1 cellular context compared by ENCODE assay signal in the genomic region with DNA sequence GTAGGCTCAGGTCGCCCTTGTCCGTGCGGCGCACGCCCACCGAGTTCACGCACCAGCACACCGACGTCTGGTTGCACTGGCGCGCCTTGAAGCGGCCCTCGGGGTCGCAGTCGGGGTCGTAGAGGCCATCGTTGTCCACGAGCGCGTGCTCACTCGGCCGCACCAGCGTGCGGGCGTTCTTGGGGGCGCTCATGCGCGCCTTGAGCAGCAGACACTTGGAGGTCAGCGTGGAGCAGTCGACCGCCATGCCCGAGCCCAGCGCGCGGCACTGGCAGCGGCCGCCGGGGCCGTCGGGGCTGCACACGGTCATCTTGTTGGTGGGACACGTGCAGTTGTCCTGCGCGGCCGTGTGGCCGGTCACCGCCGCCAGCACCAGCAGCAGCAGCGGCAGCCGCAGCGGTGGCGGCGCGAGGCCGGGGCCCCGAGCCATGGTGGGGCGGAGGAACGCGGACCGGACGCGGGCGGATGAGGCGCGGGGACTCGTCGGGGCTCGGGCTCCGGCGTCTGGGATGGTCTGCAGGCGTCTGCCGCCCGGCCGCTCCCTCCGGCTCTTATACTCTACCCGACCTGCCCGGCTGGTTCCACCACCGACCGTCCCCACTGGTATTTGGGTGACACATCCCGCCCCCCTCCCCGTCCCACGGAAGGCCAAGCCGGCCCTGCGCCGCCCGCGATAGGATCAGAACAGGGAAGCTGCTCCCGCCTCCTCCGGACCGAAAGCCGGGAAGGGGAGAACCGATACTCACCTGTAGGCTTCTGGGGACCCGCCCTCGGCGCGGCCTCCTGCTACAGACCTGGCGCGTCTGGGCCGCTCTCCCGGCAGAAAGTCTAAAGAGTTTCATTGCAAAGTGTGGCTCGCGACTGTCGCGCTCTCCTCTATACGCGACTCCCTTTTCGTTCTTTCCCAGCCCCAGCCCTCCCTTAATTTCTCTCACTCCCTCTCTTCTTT.
TF ChIP-seq lines count a peak whose summit lies in the region.

Gene TACSTD2, minus strand, starts transcription at position 526 of the 949 bp plus-strand sequence. Its CDS starts 96 bp downstream, at position 430.

TF ChIP-seq in H1, 55 proteins besides CTCF, POLR2A, EP300 and RAD21 (continued from another document):
- TF ChIP-seq EZH2 (IDR thresholded peaks at IDR 0.05; ENCODE audit: low read depth, low read length, severe bottlenecking): peak; percentile 70
- TF ChIP-seq HDAC2 (IDR thresholded peaks at IDR 0.05; ENCODE audit: borderline replicate concordance in 1 of 2, low read depth in 2 of 2, low read length in 2 of 2): 0 out of 4 replicates have a peak, but pooled peaks of 1 of the 2 experiments have one; percentile 58
- no peak for TF ChIP-seq RXRA (IDR thresholded peaks at IDR 0.05; ENCODE audit: insufficient read depth, low read depth, low read length)
- TF ChIP-seq TAF1 (IDR thresholded peaks at IDR 0.05; ENCODE audit: low read depth, low read length): peak; percentile 67
- no peak for TF ChIP-seq ASH2L (IDR thresholded peaks at IDR 0.05; ENCODE audit: low read length)
- no peak for TF ChIP-seq BRCA1 (IDR thresholded peaks at IDR 0.05; ENCODE audit: low read depth, low read length)
- no peak for TF ChIP-seq USF2 (IDR thresholded peaks at IDR 0.05; ENCODE audit: low read length)
- TF ChIP-seq CBX8 (IDR thresholded peaks at IDR 0.05; ENCODE audit: borderline replicate concordance, low read depth, low read length): no peak
- no peak for TF ChIP-seq HDAC6 (IDR thresholded peaks at IDR 0.05; ENCODE audit: low read depth, low read length)
- peak; percentile 58; the same call in 1 of the 2 replicates for TF ChIP-seq SUZ12 (IDR thresholded peaks at IDR 0.05; ENCODE audit: low read length)
- no peak for TF ChIP-seq SP4 (IDR thresholded peaks at IDR 0.05; ENCODE audit: low read length)
- TF ChIP-seq PHF8 (conservative IDR thresholded peaks at IDR 0.05; ENCODE audit: low read depth, low read length): peak; percentile 36; the same call in 1 of the 2 replicates
- no peak for TF ChIP-seq EGR1 (IDR thresholded peaks at IDR 0.05; ENCODE audit: borderline replicate concordance, low read depth, low read length)
- TF ChIP-seq SIRT6 (IDR thresholded peaks at IDR 0.05; ENCODE audit: low read length): no peak
- TF ChIP-seq SIX5 (IDR thresholded peaks at IDR 0.05; ENCODE audit: low read depth, low read length): no peak
- TF ChIP-seq CBX5 (IDR thresholded peaks at IDR 0.05; ENCODE audit: low read depth, low read length): no peak
- TF ChIP-seq SRF (IDR thresholded peaks at IDR 0.05; ENCODE audit: low read depth, low read length): no peak
- TF ChIP-seq FOSL1 (IDR thresholded peaks at IDR 0.05; ENCODE audit: insufficient read depth, low read depth, low read length): no peak
- TF ChIP-seq ATF2 (IDR thresholded peaks at IDR 0.05; ENCODE audit: low read length): no peak
- TF ChIP-seq, protein P1, sequence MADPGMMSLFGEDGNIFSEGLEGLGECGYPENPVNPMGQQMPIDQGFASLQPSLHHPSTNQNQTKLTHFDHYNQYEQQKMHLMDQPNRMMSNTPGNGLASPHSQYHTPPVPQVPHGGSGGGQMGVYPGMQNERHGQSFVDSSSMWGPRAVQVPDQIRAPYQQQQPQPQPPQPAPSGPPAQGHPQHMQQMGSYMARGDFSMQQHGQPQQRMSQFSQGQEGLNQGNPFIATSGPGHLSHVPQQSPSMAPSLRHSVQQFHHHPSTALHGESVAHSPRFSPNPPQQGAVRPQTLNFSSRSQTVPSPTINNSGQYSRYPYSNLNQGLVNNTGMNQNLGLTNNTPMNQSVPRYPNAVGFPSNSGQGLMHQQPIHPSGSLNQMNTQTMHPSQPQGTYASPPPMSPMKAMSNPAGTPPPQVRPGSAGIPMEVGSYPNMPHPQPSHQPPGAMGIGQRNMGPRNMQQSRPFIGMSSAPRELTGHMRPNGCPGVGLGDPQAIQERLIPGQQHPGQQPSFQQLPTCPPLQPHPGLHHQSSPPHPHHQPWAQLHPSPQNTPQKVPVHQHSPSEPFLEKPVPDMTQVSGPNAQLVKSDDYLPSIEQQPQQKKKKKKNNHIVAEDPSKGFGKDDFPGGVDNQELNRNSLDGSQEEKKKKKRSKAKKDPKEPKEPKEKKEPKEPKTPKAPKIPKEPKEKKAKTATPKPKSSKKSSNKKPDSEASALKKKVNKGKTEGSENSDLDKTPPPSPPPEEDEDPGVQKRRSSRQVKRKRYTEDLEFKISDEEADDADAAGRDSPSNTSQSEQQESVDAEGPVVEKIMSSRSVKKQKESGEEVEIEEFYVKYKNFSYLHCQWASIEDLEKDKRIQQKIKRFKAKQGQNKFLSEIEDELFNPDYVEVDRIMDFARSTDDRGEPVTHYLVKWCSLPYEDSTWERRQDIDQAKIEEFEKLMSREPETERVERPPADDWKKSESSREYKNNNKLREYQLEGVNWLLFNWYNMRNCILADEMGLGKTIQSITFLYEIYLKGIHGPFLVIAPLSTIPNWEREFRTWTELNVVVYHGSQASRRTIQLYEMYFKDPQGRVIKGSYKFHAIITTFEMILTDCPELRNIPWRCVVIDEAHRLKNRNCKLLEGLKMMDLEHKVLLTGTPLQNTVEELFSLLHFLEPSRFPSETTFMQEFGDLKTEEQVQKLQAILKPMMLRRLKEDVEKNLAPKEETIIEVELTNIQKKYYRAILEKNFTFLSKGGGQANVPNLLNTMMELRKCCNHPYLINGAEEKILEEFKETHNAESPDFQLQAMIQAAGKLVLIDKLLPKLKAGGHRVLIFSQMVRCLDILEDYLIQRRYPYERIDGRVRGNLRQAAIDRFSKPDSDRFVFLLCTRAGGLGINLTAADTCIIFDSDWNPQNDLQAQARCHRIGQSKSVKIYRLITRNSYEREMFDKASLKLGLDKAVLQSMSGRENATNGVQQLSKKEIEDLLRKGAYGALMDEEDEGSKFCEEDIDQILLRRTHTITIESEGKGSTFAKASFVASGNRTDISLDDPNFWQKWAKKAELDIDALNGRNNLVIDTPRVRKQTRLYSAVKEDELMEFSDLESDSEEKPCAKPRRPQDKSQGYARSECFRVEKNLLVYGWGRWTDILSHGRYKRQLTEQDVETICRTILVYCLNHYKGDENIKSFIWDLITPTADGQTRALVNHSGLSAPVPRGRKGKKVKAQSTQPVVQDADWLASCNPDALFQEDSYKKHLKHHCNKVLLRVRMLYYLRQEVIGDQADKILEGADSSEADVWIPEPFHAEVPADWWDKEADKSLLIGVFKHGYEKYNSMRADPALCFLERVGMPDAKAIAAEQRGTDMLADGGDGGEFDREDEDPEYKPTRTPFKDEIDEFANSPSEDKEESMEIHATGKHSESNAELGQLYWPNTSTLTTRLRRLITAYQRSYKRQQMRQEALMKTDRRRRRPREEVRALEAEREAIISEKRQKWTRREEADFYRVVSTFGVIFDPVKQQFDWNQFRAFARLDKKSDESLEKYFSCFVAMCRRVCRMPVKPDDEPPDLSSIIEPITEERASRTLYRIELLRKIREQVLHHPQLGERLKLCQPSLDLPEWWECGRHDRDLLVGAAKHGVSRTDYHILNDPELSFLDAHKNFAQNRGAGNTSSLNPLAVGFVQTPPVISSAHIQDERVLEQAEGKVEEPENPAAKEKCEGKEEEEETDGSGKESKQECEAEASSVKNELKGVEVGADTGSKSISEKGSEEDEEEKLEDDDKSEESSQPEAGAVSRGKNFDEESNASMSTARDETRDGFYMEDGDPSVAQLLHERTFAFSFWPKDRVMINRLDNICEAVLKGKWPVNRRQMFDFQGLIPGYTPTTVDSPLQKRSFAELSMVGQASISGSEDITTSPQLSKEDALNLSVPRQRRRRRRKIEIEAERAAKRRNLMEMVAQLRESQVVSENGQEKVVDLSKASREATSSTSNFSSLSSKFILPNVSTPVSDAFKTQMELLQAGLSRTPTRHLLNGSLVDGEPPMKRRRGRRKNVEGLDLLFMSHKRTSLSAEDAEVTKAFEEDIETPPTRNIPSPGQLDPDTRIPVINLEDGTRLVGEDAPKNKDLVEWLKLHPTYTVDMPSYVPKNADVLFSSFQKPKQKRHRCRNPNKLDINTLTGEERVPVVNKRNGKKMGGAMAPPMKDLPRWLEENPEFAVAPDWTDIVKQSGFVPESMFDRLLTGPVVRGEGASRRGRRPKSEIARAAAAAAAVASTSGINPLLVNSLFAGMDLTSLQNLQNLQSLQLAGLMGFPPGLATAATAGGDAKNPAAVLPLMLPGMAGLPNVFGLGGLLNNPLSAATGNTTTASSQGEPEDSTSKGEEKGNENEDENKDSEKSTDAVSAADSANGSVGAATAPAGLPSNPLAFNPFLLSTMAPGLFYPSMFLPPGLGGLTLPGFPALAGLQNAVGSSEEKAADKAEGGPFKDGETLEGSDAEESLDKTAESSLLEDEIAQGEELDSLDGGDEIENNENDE (IDR thresholded peaks at IDR 0.05; ENCODE audit: insufficient replicate concordance, low read length): no peak
- TF ChIP-seq GTF2F1 (IDR thresholded peaks at IDR 0.05; ENCODE audit: borderline replicate concordance, low read depth, low read length): no peak
- peak; percentile 48; the same call in 1 of the 2 replicates for TF ChIP-seq KDM1A (IDR thresholded peaks at IDR 0.05; ENCODE audit: borderline replicate concordance, low read length)
- TF ChIP-seq BACH1 (IDR thresholded peaks at IDR 0.05; ENCODE audit: low read length): 0 out of 2 replicates have a peak, but pooled peaks have one; percentile 13
- TF ChIP-seq YY1 (IDR thresholded peaks at IDR 0.05; ENCODE audit: low read depth, low read length): peak; percentile 49; the same call in 1 of the 2 replicates
- TF ChIP-seq GABPA (IDR thresholded peaks at IDR 0.05; ENCODE audit: borderline replicate concordance, insufficient read depth, low read length): no peak; the same call in 1 of the 2 replicates
- no peak for TF ChIP-seq SP2 (IDR thresholded peaks at IDR 0.05; ENCODE audit: low read length)
- TF ChIP-seq SAP30 (IDR thresholded peaks at IDR 0.05; ENCODE audit: insufficient read depth, insufficient replicate concordance, low read length): no peak
- TF ChIP-seq RNF2 (IDR thresholded peaks at IDR 0.05; ENCODE audit: borderline replicate concordance, low read depth, low read length, missing control alignments, poor library complexity, severe bottlenecking): peak; percentile 67
- TF ChIP-seq POU5F1 (IDR thresholded peaks at IDR 0.05; ENCODE audit: low read depth, low read length): no peak
- TF ChIP-seq POLR2AphosphoS5 (IDR thresholded peaks at IDR 0.05; ENCODE audit: low read depth, low read length): no peak
- no peak for TF ChIP-seq JUND (IDR thresholded peaks at IDR 0.05; ENCODE audit: low read length)
- TF ChIP-seq KDM4A (IDR thresholded peaks at IDR 0.05; ENCODE audit: low read depth, low read length, severe bottlenecking): peak; percentile 97
- 0 out of 4 replicates have a peak, but pooled peaks of 1 of the 2 experiments have one; percentile 27 for TF ChIP-seq SIN3A (conservative IDR thresholded peaks at IDR 0.05 in 1 of 2, IDR thresholded peaks at IDR 0.05 in 1 of 2; ENCODE audit: low read depth in 1 of 2, low read length in 2 of 2)
- no peak for TF ChIP-seq SP1 (IDR thresholded peaks at IDR 0.05; ENCODE audit: low read depth, low read length)
- no peak for TF ChIP-seq NANOG (IDR thresholded peaks at IDR 0.05; ENCODE audit: insufficient read depth, low read depth, low read length, poor library complexity, severe bottlenecking)
- TF ChIP-seq, protein P2, sequence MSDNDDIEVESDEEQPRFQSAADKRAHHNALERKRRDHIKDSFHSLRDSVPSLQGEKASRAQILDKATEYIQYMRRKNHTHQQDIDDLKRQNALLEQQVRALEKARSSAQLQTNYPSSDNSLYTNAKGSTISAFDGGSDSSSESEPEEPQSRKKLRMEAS (IDR thresholded peaks at IDR 0.05): peak; percentile 99
- TF ChIP-seq MAFK (IDR thresholded peaks at IDR 0.05; ENCODE audit: low read depth, low read length): no peak
- no peak for TF ChIP-seq TCF12 (IDR thresholded peaks at IDR 0.05; ENCODE audit: low read depth, low read length)
- TF ChIP-seq BCL11A (IDR thresholded peaks at IDR 0.05; ENCODE audit: low read depth in 2 of 2, low read length in 2 of 2): no peak
- no peak for TF ChIP-seq CTBP2 (IDR thresholded peaks at IDR 0.05; ENCODE audit: borderline replicate concordance, insufficient read depth, insufficient read length, low read length)
- TF ChIP-seq KDM5A (IDR thresholded peaks at IDR 0.05; ENCODE audit: low read length): no peak
- no peak for TF ChIP-seq CEBPB (IDR thresholded peaks at IDR 0.05; ENCODE audit: low read depth, low read length)
- TF ChIP-seq CHD2 (IDR thresholded peaks at IDR 0.05; ENCODE audit: low read length): peak; percentile 53; the same call in 1 of the 2 replicates
- no peak for TF ChIP-seq ZNF274 (IDR thresholded peaks at IDR 0.05; ENCODE audit: borderline replicate concordance, extremely low read depth, low read length)
- peak; percentile 17; the same call in 1 of the 2 replicates for TF ChIP-seq CREB1 (IDR thresholded peaks at IDR 0.05)
- TF ChIP-seq, protein P3, sequence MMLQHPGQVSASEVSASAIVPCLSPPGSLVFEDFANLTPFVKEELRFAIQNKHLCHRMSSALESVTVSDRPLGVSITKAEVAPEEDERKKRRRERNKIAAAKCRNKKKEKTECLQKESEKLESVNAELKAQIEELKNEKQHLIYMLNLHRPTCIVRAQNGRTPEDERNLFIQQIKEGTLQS (IDR thresholded peaks at IDR 0.05; ENCODE audit: insufficient read depth, low read depth, low read length): no peak
- peak; percentile 76; the same call in 1 of the 2 replicates for TF ChIP-seq RBBP5 (IDR thresholded peaks at IDR 0.05; ENCODE audit: borderline replicate concordance, low read depth, low read length)
- TF ChIP-seq, protein P4, sequence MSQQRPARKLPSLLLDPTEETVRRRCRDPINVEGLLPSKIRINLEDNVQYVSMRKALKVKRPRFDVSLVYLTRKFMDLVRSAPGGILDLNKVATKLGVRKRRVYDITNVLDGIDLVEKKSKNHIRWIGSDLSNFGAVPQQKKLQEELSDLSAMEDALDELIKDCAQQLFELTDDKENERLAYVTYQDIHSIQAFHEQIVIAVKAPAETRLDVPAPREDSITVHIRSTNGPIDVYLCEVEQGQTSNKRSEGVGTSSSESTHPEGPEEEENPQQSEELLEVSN (IDR thresholded peaks at IDR 0.05): peak; percentile 98
- TF ChIP-seq NRF1 (IDR thresholded peaks at IDR 0.05; ENCODE audit: low read depth, low read length): no peak
